16 cellular contexts compared by ENCODE assay signal in the genomic region with DNA sequence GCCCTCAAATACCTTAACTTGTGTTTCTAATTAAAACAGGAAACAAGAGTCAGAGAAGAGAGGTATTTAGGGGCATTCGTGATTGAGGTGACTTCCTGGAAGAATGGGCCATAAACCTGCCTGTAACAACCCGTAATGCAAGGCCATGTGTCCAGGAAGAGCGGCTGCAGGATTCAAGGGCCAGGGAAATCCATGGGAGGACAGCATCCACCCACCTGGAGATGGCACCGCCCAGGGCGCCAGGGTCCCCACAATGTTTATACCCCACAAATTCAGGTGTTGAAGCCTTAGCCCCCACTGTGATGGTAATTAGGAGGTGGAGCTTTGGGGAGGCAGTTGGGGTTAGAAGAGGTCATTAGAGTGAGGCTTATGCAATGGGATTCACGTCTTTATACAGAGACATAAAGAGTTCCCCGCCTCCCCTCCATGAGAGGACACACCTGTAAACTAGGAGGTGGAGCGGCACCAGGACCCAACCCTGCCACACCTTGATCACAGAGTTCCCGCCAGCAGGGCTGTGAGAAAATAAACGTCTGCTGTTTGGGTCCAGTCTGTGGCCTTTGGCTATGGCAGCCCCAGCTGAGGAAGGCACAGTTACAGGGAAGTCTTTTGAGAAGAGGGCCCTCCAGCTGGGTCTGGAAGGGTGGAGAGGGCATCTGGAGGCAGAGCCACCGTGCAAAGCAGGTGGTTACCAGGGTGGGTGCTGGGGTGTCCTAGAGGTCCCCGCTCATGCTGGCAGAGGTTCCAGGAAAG.
DNase-seq lines count a peak whose midpoint lies in the region; ATAC-seq and TF ChIP-seq lines count a peak whose summit lies in the region.
"Had no signal": no experiment of that assay in that cellular context is flagged by ENCODE, and none has a peak within 500 bp of the region (broad histone marks: within the 10 kb centered on the region; RNA-seq: fewer than 3 reads in every experiment).

No MANE protein-coding gene starts in this region.

- H3K4me1 Mint-ChIP-seq in chondrocyte (ENCODE audit: low read depth), result no peaks in the 10 kb centered on the region

- no peak for TF ChIP-seq POLR2A in transverse colon (IDR thresholded peaks at IDR 0.05)

- intact Hi-C loops in mucosa of descending colon (cut with DNase I, micrococcal nuclease), result no loop called here
- intact Hi-C loops in transverse colon (cut with DNase I; ENCODE audit: low total_unique reads), result no loop called here

- H3K36me3 Mint-ChIP-seq in chondrocyte (ENCODE audit: low read depth), result no peaks in the 10 kb centered on the region
- H3K36me3 Mint-ChIP-seq: CD8-positive, alpha-beta T cell had no signal

- H3K4me3 Mint-ChIP-seq in chondrocyte (ENCODE audit: unreplicated experiment), result no peak overlapping the region
- H3K4me3 Mint-ChIP-seq: B cell; CD8-positive, alpha-beta T cell; H9 had no signal

- peak; percentile 91 for ATAC-seq in mucosa of descending colon
- ATAC-seq: CD8-positive, alpha-beta T cell; HepG2 had no signal

- in situ Hi-C loops in transverse colon (cut with MboI; ENCODE audit: low pct_ligation_motif_present in 1 of 4, low pct_unique_long_range_greater_than_20kb in 1 of 4, low sequenced_read_pairs in 3 of 4), result no loop called here

- peak overlapping the region in 2 of 4 donors; percentile 4 to 22 for H3K27ac ChIP-seq in transverse colon
- H3K27ac ChIP-seq: BLaER1 treated with 17β-estradiol and CSF1 and Interleukin-3, amounts not matched to agents 10 nM and 100 nM had no signal

- TF ChIP-seq CTCF in chondrocyte (IDR thresholded peaks at IDR 0.05) (no peak), mucosa of descending colon (IDR thresholded peaks at IDR 0.05) (no peak), transverse colon (IDR thresholded peaks at IDR 0.05) (no peak)

- no peaks in the 10 kb centered on the region for H3K9me3 ChIP-seq in mucosa of descending colon
- H3K9me3 ChIP-seq in transverse colon, result no peaks in the 10 kb centered on the region
- H3K9me3 ChIP-seq: BLaER1 treated with 17β-estradiol and CSF1 and Interleukin-3, amounts not matched to agents 10 nM and 100 nM had no signal

- 47 to 53% methylated on average over 2 to 12 of the region's 12 CpGs for WGBS in transverse colon (ENCODE audit: low coverage in 1 of 2), 2 donors

- H3K27me3 ChIP-seq in transverse colon, result peaks cover 6% of the 10 kb centered on the region
- H3K27me3 ChIP-seq: BLaER1 treated with 17β-estradiol and CSF1 and Interleukin-3, amounts not matched to agents 10 nM and 100 nM had no signal

- no peaks in the 10 kb centered on the region for H3K9me3 Mint-ChIP-seq in chondrocyte (ENCODE audit: low read depth)
- H3K9me3 Mint-ChIP-seq: CD8-positive, alpha-beta T cell had no signal

- H3K36me3 ChIP-seq in mucosa of descending colon (ENCODE audit: low read depth) (no peaks in the 10 kb centered on the region), transverse colon (no peaks in the 10 kb centered on the region)
- H3K36me3 ChIP-seq: BLaER1 treated with 17β-estradiol and CSF1 and Interleukin-3, amounts not matched to agents 10 nM and 100 nM had no signal

- H3K4me3 ChIP-seq in mucosa of descending colon (no peak overlapping the region), transverse colon (no peak overlapping the region)
- H3K4me3 ChIP-seq: BLaER1 treated with 17β-estradiol and CSF1 and Interleukin-3, amounts not matched to agents 10 nM and 100 nM had no signal

- DNase-seq in NCI-H748 (lab: John Stamatoyannopoulos, UW; ENCODE audit: unreplicated experiment) (peak; percentile 49), chondrocyte (ENCODE audit: low spot score) (peak; percentile 54), mucosa of descending colon (peak in 2 of 3 donors; percentile 75), transverse colon (peak; percentile 66), RPMI8226 (no peak), NCI-H146 (lab: John Stamatoyannopoulos, UW) (no peak), cerebellar cortex (ENCODE audit: low spot score) (no peak)
- DNase-seq: 8988T; Calu3; CD8-positive, alpha-beta T cell; DMS79 treated with DMSO at 0.1 percent for 48 hours; GF-D8; H9 had no signal

- H3K4me1 ChIP-seq in mucosa of descending colon (ENCODE audit: low read depth) (peaks cover 15% of the 10 kb centered on the region), transverse colon (peaks cover 0 to 15% (median 0%) of the 10 kb centered on the region in 4 donors)

- H3K27ac Mint-ChIP-seq in chondrocyte (ENCODE audit: unreplicated experiment), result no peak overlapping the region
- H3K27ac Mint-ChIP-seq: B cell; CD8-positive, alpha-beta T cell had no signal

- H3K27me3 Mint-ChIP-seq in chondrocyte (ENCODE audit: low read depth), result no peaks in the 10 kb centered on the region

- TF ChIP-seq EP300 in transverse colon (IDR thresholded peaks at IDR 0.05; ENCODE audit: low read depth), result no peak

Comparison
In these comparisons a context has a peak if more than half of its experiments do, and no peak if none do; other contexts are left out.
1. DNase-seq: peak in NCI-H748 (single experiment), chondrocyte (single experiment), mucosa of descending colon (2 of 3) and transverse colon (single experiment); none in RPMI8226 (single experiment), NCI-H146 (single experiment) and cerebellar cortex (single experiment).